In genomic region chr20:23452776-23453175, GRCh38 we compare ENCODE assay signal across 32 cellular contexts. TPM values are rescaled to one million over a fixed set of nuclear protein-coding genes. Genes with fewer than 3 reads are reported as not detected.
"Had no signal": no experiment of that assay in that cellular context is flagged by ENCODE, and none has a peak within 500 bp of the region (broad histone marks: within the 10 kb centered on the region; RNA-seq: fewer than 3 reads in every experiment).

Gene CST11 (minus strand): TSS chr20:23452876. CDS start chr20:23452811, 65 bp downstream.

- H3K36me3 ChIP-seq: brain microvascular endothelial cell, MG63, SJCRH30 had no signal

- H3K36me3 Mint-ChIP-seq: activated naive CD8-positive, alpha-beta T cell treated with anti-CD3 and anti-CD28 coated beads for 36 hours had no signal

- H3K27me3 ChIP-seq: brain microvascular endothelial cell, MG63 had no signal

- DNase-seq: activated CD4-positive, alpha-beta T cell treated with anti-CD3 and anti-CD28 coated beads, Interleukin-2, amount 50 U/mL, for 4 hours; activated CD8-positive, alpha-beta T cell treated with anti-CD3 and anti-CD28 coated beads for 36 hours; activated effector memory CD4-positive, alpha-beta T cell treated with anti-CD3 and anti-CD28 coated beads, Interleukin-2, amount 50 U/mL, for 16 hours; activated naive CD4-positive, alpha-beta T cell; activated naive CD4-positive, alpha-beta T cell treated with anti-CD3 and anti-CD28 coated beads, Interleukin-2, amount 50 U/mL, for 16 hours; activated naive CD8-positive, alpha-beta T cell treated with anti-CD3 and anti-CD28 coated beads for 36 hours; activated T-cell treated with anti-CD3 and anti-CD28 coated beads, Interleukin-2, amount 50 U/mL, for 1 hour; activated T-cell treated with anti-CD3 and anti-CD28 coated beads, Interleukin-2, amount 50 U/mL, for 72 hours; amniotic stem cell; aorta; brain microvascular endothelial cell; central memory CD4-positive, alpha-beta T cell; Karpas-422; MG63; NCI-H1048; NCI-H1105 treated with DMSO at 0.1 percent for 48 hours; NCI-H1436; NCI-H1694; NCI-H1930; NCI-H2081 treated with DMSO at 0.1 percent for 48 hours; NCI-H226; NCI-H524 treated with DMSO at 0.1 percent for 48 hours; OCI-M1; SHP77; SJCRH30 had no signal

- H3K9me3 ChIP-seq: MG63, SJCRH30 had no signal

- ATAC-seq: activated CD8-positive, alpha-beta T cell treated with anti-CD3 and anti-CD28 coated beads for 36 hours; activated T-cell treated with anti-CD3 and anti-CD28 coated beads, Interleukin-2, amount 50 U/mL, for 72 hours; activated T-helper 17 cell treated with anti-CD3 and anti-CD28 coated beads, Interleukin-2, amount 50 U/mL, for 72 hours had no signal

- H3K27ac Mint-ChIP-seq: activated CD4-positive, alpha-beta T cell treated with anti-CD3 and anti-CD28 coated beads, Interleukin-2, amount 10 ng/mL, durations not matched to agents 24 days and 14 days; activated CD8-positive, alpha-beta T cell treated with anti-CD3 and anti-CD28 coated beads for 36 hours; activated naive CD8-positive, alpha-beta T cell treated with anti-CD3 and anti-CD28 coated beads for 36 hours; activated T-cell treated with anti-CD3 and anti-CD28 coated beads, Interleukin-2, amount 50 U/mL, for 72 hours; activated T-helper 17 cell treated with anti-CD3 and anti-CD28 coated beads, Interleukin-2, amount 50 U/mL, for 72 hours had no signal

- H3K4me1 ChIP-seq: SJCRH30 had no signal

- H3K9me3 Mint-ChIP-seq: activated CD4-positive, alpha-beta T cell treated with anti-CD3 and anti-CD28 coated beads, Interleukin-2, amount 10 ng/mL, durations not matched to agents 24 days and 14 days; activated CD8-positive, alpha-beta T cell treated with anti-CD3 and anti-CD28 coated beads for 36 hours; activated naive CD8-positive, alpha-beta T cell treated with anti-CD3 and anti-CD28 coated beads for 36 hours; activated T-cell treated with anti-CD3 and anti-CD28 coated beads, Interleukin-2, amount 50 U/mL, for 72 hours; activated T-helper 17 cell treated with anti-CD3 and anti-CD28 coated beads, Interleukin-2, amount 50 U/mL, for 72 hours had no signal

- H3K27me3 Mint-ChIP-seq: activated CD8-positive, alpha-beta T cell treated with anti-CD3 and anti-CD28 coated beads for 36 hours; activated naive CD8-positive, alpha-beta T cell treated with anti-CD3 and anti-CD28 coated beads for 36 hours had no signal

- H3K4me3 ChIP-seq: MG63, SJCRH30, SK-N-MC had no signal

- H3K27ac ChIP-seq: brain microvascular endothelial cell, SJCRH30, SK-N-MC had no signal

- H3K4me3 Mint-ChIP-seq: activated CD4-positive, alpha-beta T cell treated with anti-CD3 and anti-CD28 coated beads, Interleukin-2, amount 10 ng/mL, durations not matched to agents 24 days and 14 days; activated CD8-positive, alpha-beta T cell treated with anti-CD3 and anti-CD28 coated beads for 36 hours; activated naive CD8-positive, alpha-beta T cell treated with anti-CD3 and anti-CD28 coated beads for 36 hours; activated T-cell treated with anti-CD3 and anti-CD28 coated beads, Interleukin-2, amount 50 U/mL, for 72 hours; activated T-helper 17 cell treated with anti-CD3 and anti-CD28 coated beads, Interleukin-2, amount 50 U/mL, for 72 hours had no signal

RNA-seq across cellular contexts. Expression of gene CST11, which starts in this region (rescaled TPM):
- total RNA-seq: activated CD4-positive, alpha-beta T cell treated with anti-CD3 and anti-CD28 coated beads, Interleukin-2, amount 10 ng/mL, durations not matched to agents 24 days and 14 days; activated CD8-positive, alpha-beta memory T cell treated with anti-CD3 and anti-CD28 coated beads for 36 hours; activated CD8-positive, alpha-beta T cell treated with anti-CD3 and anti-CD28 coated beads for 36 hours; activated naive CD8-positive, alpha-beta T cell treated with anti-CD3 and anti-CD28 coated beads for 36 hours; activated T-cell treated with anti-CD3 and anti-CD28 coated beads, Interleukin-2, amount 50 U/mL, for 72 hours; activated T-helper 17 cell treated with anti-CD3 and anti-CD28 coated beads, Interleukin-2, amount 50 U/mL, for 72 hours; aorta; NCI-H460; SJCRH30; T-helper 1 cell treated with Interleukin-12 subunit alpha and Interleukin-12 subunit beta and Interleukin-4 antibody, amounts not matched to agents 30 ng/mL and 1 ng/mL, for 36 hours; T-helper 2 cell treated with Interferon-gamma antibody and Interleukin-4, amounts not matched to agents 100 ng/mL and 5 ng/mL, for 36 hours had no signal
- polyA plus RNA-seq: aorta had no signal
